Comparison of ENCODE assay signal across 19 cellular contexts in genomic region chr5:148969291-148969690, GRCh38.
DNase-seq lines count a peak whose midpoint lies in the region; FAIRE-seq and TF ChIP-seq lines count a peak whose summit lies in the region.
"Had no signal": no experiment of that assay in that cellular context is flagged by ENCODE, and none has a peak within 500 bp of the region (broad histone marks: within the 10 kb centered on the region; RNA-seq: fewer than 3 reads in every experiment).

No MANE protein-coding gene starts in this region.

- H3K27ac ChIP-seq in H1 (ENCODE audit: low read depth, low read length), result no peak overlapping the region
- H3K27ac ChIP-seq in parathyroid adenoma, result no peak overlapping the region
- no peak overlapping the region for H3K27ac ChIP-seq in spleen
- H3K27ac ChIP-seq: cardiac muscle cell had no signal

- no peak overlapping the region for H3K4ac ChIP-seq in H1 (replicated peaks; ENCODE audit: insufficient read length, low read depth, low read length)

- H3K23ac ChIP-seq in H1 (ENCODE audit: insufficient read length), result no peak overlapping the region

- H4K5ac ChIP-seq in H1 (ENCODE audit: insufficient read length, low read depth, low read length), result no peak overlapping the region

- H3K9me3 ChIP-seq in H1 (ENCODE audit: insufficient read depth in 2 of 2, low read depth in 1 of 2, low read length in 1 of 2), result no peaks in the 10 kb centered on the region
- H3K9me3 ChIP-seq in parathyroid adenoma (ENCODE audit: control insufficient read depth, low read length), result no peaks in the 10 kb centered on the region
- no peaks in the 10 kb centered on the region for H3K9me3 ChIP-seq in spleen
- H3K9me3 ChIP-seq: Caco-2 had no signal

- TF ChIP-seq EP300 in H1 (IDR thresholded peaks at IDR 0.05; ENCODE audit: borderline replicate concordance in 1 of 2, low read depth in 2 of 2, low read length in 2 of 2), result no peak

- no peak overlapping the region for H2BK5ac ChIP-seq in H1 (ENCODE audit: low read depth, low read length)

- no peak overlapping the region for H3K18ac ChIP-seq in H1 (ENCODE audit: extremely low read depth, low read length)

- no peak overlapping the region for H3K4me2 ChIP-seq in H1 (ENCODE audit: insufficient read depth in 1 of 2, low read depth in 2 of 2, low read length in 2 of 2)
- H3K4me2 ChIP-seq in parathyroid adenoma (ENCODE audit: low read length), result no peak overlapping the region

- H2BK120ac ChIP-seq in H1 (replicated peaks; ENCODE audit: low read depth, low read length), result no peak overlapping the region

- 0 out of 4 replicates have a peak, but pooled peaks of 1 of the 2 experiments have one; percentile 9 for TF ChIP-seq RAD21 in H1 (IDR thresholded peaks at IDR 0.05 in 1 of 2, conservative IDR thresholded peaks at IDR 0.05 in 1 of 2; ENCODE audit: low read depth in 2 of 2, low read length in 2 of 2)

- intact Hi-C loops in spleen (cut with DNase I; ENCODE audit: low total_unique reads), result no loop called here

- H2BK15ac ChIP-seq in H1 (ENCODE audit: low read length), result no peak overlapping the region

- H2BK20ac ChIP-seq in H1 (ENCODE audit: low read length), result no peak overlapping the region

- H3K79me1 ChIP-seq in H1 (ENCODE audit: low read depth, low read length), result no peaks in the 10 kb centered on the region

- H3K4me1 ChIP-seq in H1 (replicated peaks in 1 of 4; ENCODE audit: control insufficient read depth in 3 of 4, insufficient read depth in 4 of 4, low read length in 3 of 4), result no peaks in the 10 kb centered on the region; a peak in 2 of 7 replicates
- peaks cover 40% of the 10 kb centered on the region for H3K4me1 ChIP-seq in parathyroid adenoma
- H3K4me1 ChIP-seq in spleen, result peaks cover 0 to 17% (median 8%) of the 10 kb centered on the region in 6 donors
- H3K4me1 ChIP-seq: Caco-2 had no signal

- H2AFZ ChIP-seq in H1 (ENCODE audit: low read length) (no peak overlapping the region), parathyroid adenoma (no peak overlapping the region)

- H2BK12ac ChIP-seq in H1 (ENCODE audit: low read depth, low read length), result no peak overlapping the region

- no peaks in the 10 kb centered on the region for H3K79me2 ChIP-seq in H1 (ENCODE audit: control insufficient read depth in 1 of 2, insufficient read depth in 2 of 2, low read length in 2 of 2)
- H3K79me2 ChIP-seq in parathyroid adenoma, result no peaks in the 10 kb centered on the region

- H3K9ac ChIP-seq in H1 (replicated peaks in 1 of 4; ENCODE audit: extremely low read depth in 1 of 4, low read depth in 3 of 4, low read length in 3 of 4), result no peak overlapping the region
- no peak overlapping the region for H3K9ac ChIP-seq in parathyroid adenoma

- TF ChIP-seq CTCF in BJ (IDR thresholded peaks at IDR 0.05; ENCODE audit: insufficient read depth, low read depth, low read length) (0 out of 2 replicates have a peak, but pooled peaks have one; percentile 3), H1 (IDR thresholded peaks at IDR 0.05; ENCODE audit: control extremely low read depth in 1 of 3, insufficient read depth in 1 of 3, low read depth in 1 of 3, low read length in 3 of 3) (peak in 2 of 3 experiments; percentile 35 to 42; a peak in 2 of 4 replicates), parathyroid adenoma (IDR thresholded peaks at IDR 0.05) (peak; percentile 11), spleen (IDR thresholded peaks at IDR 0.05 in 8 of 11, conservative IDR thresholded peaks at IDR 0.05 in 3 of 11) (no peak), GM13976 (IDR thresholded peaks at IDR 0.05; ENCODE audit: borderline replicate concordance, control extremely low read depth, extremely low read depth, insufficient read depth, missing control alignments) (no peak)

- POLR2A ChIA-PET in BJ (lab: Charles Lee) (no interaction called here), H1 (lab: Charles Lee; ENCODE audit: partially characterized antibody) (no interaction called here)

- H4K8ac ChIP-seq in H1 (ENCODE audit: extremely low read depth, insufficient read depth, low read length), result no peak overlapping the region

- TF ChIP-seq POLR2A in H1 (IDR thresholded peaks at IDR 0.05; ENCODE audit: control extremely low read depth in 1 of 2, low read depth in 2 of 2, low read length in 2 of 2) (no peak), spleen (IDR thresholded peaks at IDR 0.05) (no peak)

- H3K14ac ChIP-seq in H1 (ENCODE audit: insufficient read length), result no peak overlapping the region

- H2AK5ac ChIP-seq in H1 (ENCODE audit: low read depth, low read length), result no peak overlapping the region

- H4K20me1 ChIP-seq in H1 (replicated peaks in 1 of 2; ENCODE audit: control insufficient read depth in 1 of 2, insufficient read depth in 2 of 2, low read length in 2 of 2), result no peaks in the 10 kb centered on the region

- no peak for FAIRE-seq in H1 (lab: Jason Lieb, UNC)

- DNase-seq in BJ (ENCODE audit: low read depth), result no peak
- peak; percentile 73 for DNase-seq in NCI-H748 (lab: John Stamatoyannopoulos, UW; ENCODE audit: unreplicated experiment)
- DNase-seq in H1 (ENCODE audit: low read depth in 1 of 2, low spot score in 2 of 2), result peak in 1 of 2 experiments; percentile 33
- no peak for DNase-seq in spleen
- DNase-seq in iPS-NIHi7 (ENCODE audit: extremely low spot score), result no peak
- no peak for DNase-seq in NCI-H510A treated with DMSO at 0.1 percent for 48 hours (lab: John Stamatoyannopoulos, UW)
- no peak for DNase-seq in GM13976 (ENCODE audit: low spot score)
- DNase-seq: activated CD4-positive, alpha-beta T cell treated with anti-CD3 and anti-CD28 coated beads, Interleukin-2, amount 50 U/mL, for 48 hours; activated T-cell treated with anti-CD3 and anti-CD28 coated beads, Interleukin-2, amount 50 U/mL, for 24 hours; Caco-2; effector CD8-positive, alpha-beta T cell; GF-D8; Kasumi-1; naive B cell; NCI-H446; OCI-M1; substantia nigra had no signal

- CTCF ChIA-PET in BJ (lab: Yijun Ruan, JAX), result interaction anchor here (0.7 to 6.7 kb wide), 4 partner anchors 11 to 230 kb away, joined by 3 to 44 read pairs (median 3); no protein-coding TSS in a partner anchor
- CTCF ChIA-PET in H1 (lab: Charles Lee; ENCODE audit: partially characterized antibody), result interaction anchor here (0.7 to 25.4 kb wide), 10 partner anchors 8 to 229 kb away, joined by 3 to 433 read pairs (median 6); no protein-coding TSS in a partner anchor

- no peaks in the 10 kb centered on the region for H3K23me2 ChIP-seq in H1 (ENCODE audit: low read depth, low read length)

- H3K36me3 ChIP-seq in BJ (ENCODE audit: control insufficient read depth, insufficient read depth, low read length) (no peaks in the 10 kb centered on the region), H1 (ENCODE audit: control insufficient read depth in 2 of 4, insufficient read depth in 4 of 4, low read length in 3 of 4) (no peaks in the 10 kb centered on the region; a peak in 1 of 8 replicates), parathyroid adenoma (ENCODE audit: control insufficient read depth, insufficient read depth, low read length) (no peaks in the 10 kb centered on the region), spleen (no peaks in the 10 kb centered on the region)
- H3K36me3 ChIP-seq: cardiac muscle cell had no signal

- H3K4me3 ChIP-seq in BJ (ENCODE audit: low read depth, low read length) (no peak overlapping the region), H1 (ENCODE audit: extremely low read depth in 1 of 4, insufficient read depth in 2 of 4, low read depth in 3 of 4, low read length in 4 of 4) (no peak overlapping the region), parathyroid adenoma (ENCODE audit: low read depth, low read length) (no peak overlapping the region), spleen (no peak overlapping the region)
- H3K4me3 ChIP-seq: cardiac muscle cell had no signal

- no peak overlapping the region for H4K91ac ChIP-seq in H1 (replicated peaks; ENCODE audit: insufficient read length, low read length)

- H3K27me3 ChIP-seq in BJ (ENCODE audit: control insufficient read depth, insufficient read depth, low read length), result no peaks in the 10 kb centered on the region
- H3K27me3 ChIP-seq in H1 (replicated peaks in 1 of 4; ENCODE audit: control insufficient read depth in 3 of 4, extremely low read depth in 1 of 4, insufficient read depth in 3 of 4, low read length in 3 of 4), result no peaks in the 10 kb centered on the region
- no peaks in the 10 kb centered on the region for H3K27me3 ChIP-seq in parathyroid adenoma (ENCODE audit: control insufficient read depth, insufficient read depth, low read length)
- no peaks in the 10 kb centered on the region for H3K27me3 ChIP-seq in spleen (replicated peaks in 1 of 7)
- H3K27me3 ChIP-seq: cardiac muscle cell had no signal

- H3K56ac ChIP-seq in H1 (replicated peaks; ENCODE audit: insufficient read length, low read depth, low read length), result no peak overlapping the region

- in situ Hi-C loops in GM13976 (cut with MboI; ENCODE audit: low sequenced_read_pairs, unreplicated experiment), result loop anchor here (25.0 kb wide), 1 partner anchor 232 kb away; no protein-coding TSS in a partner anchor

- WGBS in H1 (ENCODE audit: extremely low coverage in 1 of 2, insufficient coverage in 1 of 2, insufficient read length in 1 of 2, insufficient replicate concordance in 2 of 2, low coverage in 1 of 2, low lambda C conversion rate in 2 of 2, missing lambda C conversion rate in 1 of 2), 2 experiments, result 67% methylated on average over 3 of the region's 3 CpGs; no CpG with 5 or more reads in 1 of the 2 experiments
- 61 to 87% (median 62%) methylated on average over 3 of the region's 3 CpGs for WGBS in spleen, 5 donors

TF ChIP-seq in H1, 55 proteins besides CTCF, POLR2A, EP300 and RAD21:
- TF ChIP-seq BACH1 (IDR thresholded peaks at IDR 0.05; ENCODE audit: low read length) (no peak), KDM4A (IDR thresholded peaks at IDR 0.05; ENCODE audit: low read depth, low read length, severe bottlenecking) (no peak), SP4 (IDR thresholded peaks at IDR 0.05; ENCODE audit: low read length) (no peak), GABPA (IDR thresholded peaks at IDR 0.05; ENCODE audit: borderline replicate concordance, insufficient read depth, low read length) (no peak), SIX5 (IDR thresholded peaks at IDR 0.05; ENCODE audit: low read depth, low read length) (no peak), KDM5A (IDR thresholded peaks at IDR 0.05; ENCODE audit: low read length) (no peak), USF2 (IDR thresholded peaks at IDR 0.05; ENCODE audit: low read length) (no peak), SAP30 (IDR thresholded peaks at IDR 0.05; ENCODE audit: insufficient read depth, insufficient replicate concordance, low read length) (no peak)
TF ChIP-seq in H1: peak in this region for 0.

Comparison
In these comparisons a context has a peak if more than half of its experiments do, and no peak if none do; other contexts are left out.
1. CTCF ChIP-seq: peak in BJ (single experiment), H1 (2 of 3) and parathyroid adenoma (single experiment); none in spleen (0 of 11) and GM13976 (single experiment).